Comparison of ENCODE assay signal across 9 cellular contexts in genomic region chrX:81202989-81203388, GRCh38. TPM values are rescaled to one million over a fixed set of nuclear protein-coding genes. Genes with fewer than 3 reads are reported as not detected.
DNase-seq lines count a peak whose midpoint lies in the region; ATAC-seq, FAIRE-seq and TF ChIP-seq lines count a peak whose summit lies in the region.
"Had no signal": no experiment of that assay in that cellular context is flagged by ENCODE, and none has a peak within 500 bp of the region (broad histone marks: within the 10 kb centered on the region; RNA-seq: fewer than 3 reads in every experiment).

No MANE protein-coding gene starts in this region.

- no peak for ATAC-seq in HepG2
- ATAC-seq in upper lobe of left lung (ENCODE audit: low FRiP score in 2 of 2) = no peak
- ATAC-seq in HG03565 (IDR thresholded peaks at IDR 0.05; ENCODE audit: unreplicated experiment) = no peak

- no peak overlapping the region for H2AFZ ChIP-seq in HepG2 (ENCODE audit: low read length)

- no peaks in the 10 kb centered on the region for H3K79me2 ChIP-seq in HepG2 (ENCODE audit: insufficient read depth, low read length)

- H3K4me1 ChIP-seq in HepG2 (ENCODE audit: insufficient read depth, low read length) (no peaks in the 10 kb centered on the region), upper lobe of left lung (no peaks in the 10 kb centered on the region)

- H3K9me3 ChIP-seq in HepG2 (ENCODE audit: low read length) (no peaks in the 10 kb centered on the region), upper lobe of left lung (no peaks in the 10 kb centered on the region)

- peak overlapping the region; percentile 94 for H3K4me3 Mint-ChIP-seq in activated naive CD4-positive, alpha-beta T cell treated with anti-CD3 and anti-CD28 coated beads, Interleukin-2, amount 50 U/mL, for 24 hours

- H3K27ac ChIP-seq in HepG2 (ENCODE audit: extremely low read length, insufficient read depth, low read length) (no peak overlapping the region), upper lobe of left lung (peak overlapping the region; percentile 80 to 86 (median 80))

- CTCF ChIA-PET in HepG2 (lab: Yijun Ruan, JAX; ENCODE audit: low intra/inter-chr PET ratio, low total read pairs) = no interaction called here

- peak overlapping the region; percentile 96 for H3K27ac Mint-ChIP-seq in activated naive CD4-positive, alpha-beta T cell treated with anti-CD3 and anti-CD28 coated beads, Interleukin-2, amount 50 U/mL, for 24 hours

- TF ChIP-seq EP300 in HepG2 (IDR thresholded peaks at IDR 0.05; ENCODE audit: low read depth in 2 of 2, low read length in 2 of 2) = no peak
- no peak for TF ChIP-seq EP300 in HepG2 (CRISPR knock-in tag; IDR thresholded peaks at IDR 0.05; ENCODE audit: borderline replicate concordance)
- no peak for TF ChIP-seq EP300 in upper lobe of left lung (IDR thresholded peaks at IDR 0.05)

- no peak overlapping the region for H3K9ac ChIP-seq in HepG2 (ENCODE audit: insufficient read depth, low read depth, low read length)

- no TSS peak for BruUV-seq in HepG2 (replicated peaks; lab: Mats Ljungman, UMichigan)

- H3K4me1 Mint-ChIP-seq in activated naive CD4-positive, alpha-beta T cell treated with anti-CD3 and anti-CD28 coated beads, Interleukin-2, amount 50 U/mL, for 24 hours = peaks cover 63% of the 10 kb centered on the region

- no peak for TF ChIP-seq RAD21 in HepG2 (CRISPR knock-in tag; IDR thresholded peaks at IDR 0.05)

- H3K4me3 ChIP-seq in astrocyte of the cerebellum (ENCODE audit: low read depth, low read length) (peak overlapping the region; percentile 59), HepG2 (replicated peaks in 1 of 3; ENCODE audit: insufficient read depth in 1 of 3, low read depth in 2 of 3, low read length in 3 of 3) (no peak overlapping the region; a peak in 1 of 6 replicates), upper lobe of left lung (peak overlapping the region in 3 of 4 donors; percentile 49 to 64 (median 53))

- H4K20me1 ChIP-seq in HepG2 (ENCODE audit: insufficient read depth, low read length) = no peaks in the 10 kb centered on the region

- no peak for FAIRE-seq in HepG2 (lab: Jason Lieb, UNC)

- no peak for DNase-seq in activated naive CD4-positive, alpha-beta T cell treated with Interleukin-2 at 50 U/mL for 16 hours
- no peak for DNase-seq in astrocyte of the cerebellum (ENCODE audit: low read depth)
- no peak for DNase-seq in HepG2 (ENCODE audit: low spot score)
- no peak for DNase-seq in upper lobe of left lung
- DNase-seq in Kasumi-1 (lab: John Stamatoyannopoulos, UW) = no peak
- DNase-seq in UCSD-AML1 (lab: John Stamatoyannopoulos, UW; ENCODE audit: unreplicated experiment) = no peak
- DNase-seq: GDM1 had no signal

- H3K9me3 Mint-ChIP-seq in activated naive CD4-positive, alpha-beta T cell treated with anti-CD3 and anti-CD28 coated beads, Interleukin-2, amount 50 U/mL, for 24 hours = no peaks in the 10 kb centered on the region

- TF ChIP-seq CTCF in astrocyte of the cerebellum (IDR thresholded peaks at IDR 0.05; ENCODE audit: low read depth, low read length, missing control alignments) (no peak), HepG2 (CRISPR knock-in tag; IDR thresholded peaks at IDR 0.05) (no peak), upper lobe of left lung (IDR thresholded peaks at IDR 0.05) (no peak)

- 65% methylated on average over 1 of the region's 1 CpG for WGBS in HepG2 (ENCODE audit: low lambda C conversion rate)
- WGBS in upper lobe of left lung, 2 donors = 9 to 11% methylated on average over 1 of the region's 1 CpG

- POLR2A ChIA-PET in HepG2 (lab: Yijun Ruan, JAX) = no interaction called here

- no peaks in the 10 kb centered on the region for H3K36me3 ChIP-seq in HepG2 (replicated peaks in 1 of 2; ENCODE audit: control insufficient read depth in 1 of 2, insufficient read depth in 2 of 2, low read length in 2 of 2)
- no peaks in the 10 kb centered on the region for H3K36me3 ChIP-seq in upper lobe of left lung

- no peaks in the 10 kb centered on the region for H3K27me3 ChIP-seq in HepG2 (ENCODE audit: control insufficient read depth in 1 of 2, insufficient read depth in 2 of 2, low read length in 2 of 2)
- no peaks in the 10 kb centered on the region for H3K27me3 ChIP-seq in upper lobe of left lung

- peak overlapping the region; percentile 67; the same call in 1 of the 2 replicates for H3K4me2 ChIP-seq in HepG2 (ENCODE audit: low read depth, low read length)

- no peaks in the 10 kb centered on the region for H3K27me3 Mint-ChIP-seq in activated naive CD4-positive, alpha-beta T cell treated with anti-CD3 and anti-CD28 coated beads, Interleukin-2, amount 50 U/mL, for 24 hours

- H3K36me3 Mint-ChIP-seq in activated naive CD4-positive, alpha-beta T cell treated with anti-CD3 and anti-CD28 coated beads, Interleukin-2, amount 50 U/mL, for 24 hours = peaks cover 7% of the 10 kb centered on the region

- TF ChIP-seq POLR2A in HepG2 (IDR thresholded peaks at IDR 0.05; ENCODE audit: insufficient read depth in 1 of 2, low read depth in 2 of 2, low read length in 2 of 2) (no peak), upper lobe of left lung (IDR thresholded peaks at IDR 0.05) (no peak)

- in situ Hi-C loops in astrocyte of the cerebellum (cut with HindIII; ENCODE audit: low sequenced_read_pairs) = no loop called here
- in situ Hi-C loops in HepG2 (cut with HindIII; ENCODE audit: extremely low pct_ligation_motif_present, low pct_unique_long_range_greater_than_20kb) = no loop called here

- intact Hi-C loops in HepG2 (cut with micrococcal nuclease; ENCODE audit: unreplicated experiment) = loop anchor here (10.0 kb wide), 1 partner anchor 388 kb away; no protein-coding TSS in a partner anchor

RNA-seq across cellular contexts. Expression of gene SH3BGRL, which starts 1.1 kb away (rescaled TPM):
- total RNA-seq in HepG2 (2016; rRNA removed; fragmentation: Illumina TruSeq; extraction: Trizol) = 8.9 and 17.9 TPM in 2 replicates
- total RNA-seq in HepG2 (2016; cell fraction: cytosol; rRNA removed; fragmentation: Illumina TruSeq; extraction: Trizol; ENCODE audit: low read depth) = 1.5 and 1.6 TPM in 2 replicates
- total RNA-seq in HepG2 (2016; cell fraction: insoluble cytoplasmic fraction; rRNA removed; fragmentation: Illumina TruSeq; extraction: Trizol) = 11.5 and 14.9 TPM in 2 replicates
- total RNA-seq in HepG2 (2016; cell fraction: membrane; rRNA removed; fragmentation: Illumina TruSeq; extraction: Trizol) = 4.4 and 4.8 TPM in 2 replicates
- 5.1 and 5.7 TPM in 2 replicates for total RNA-seq in HepG2 (2016; cell fraction: nucleus; rRNA removed; fragmentation: Illumina TruSeq; extraction: Trizol)
- 8.2 and 11.4 TPM in 2 replicates for polyA plus RNA-seq in HepG2 (2011; rRNA removed)
- polyA plus RNA-seq in HepG2 (2011; cell fraction: cytosol; rRNA removed) = 5.9 and 9.1 TPM in 2 replicates
- 1.4 and 2.3 TPM in 2 replicates for polyA plus RNA-seq in HepG2 (2011; cell fraction: nucleus; rRNA removed)
- 7.6 and 12.1 TPM in 2 replicates for polyA plus RNA-seq in HepG2 (2012)
- polyA plus RNA-seq in HepG2 (2016; cell fraction: cytosol; fragmentation: Illumina TruSeq; extraction: Trizol; ENCODE audit: low read depth) = 3.5 and 3.7 TPM in 2 replicates
- 28.6 and 34.1 TPM in 2 replicates for polyA plus RNA-seq in HepG2 (2016; cell fraction: insoluble cytoplasmic fraction; fragmentation: Illumina TruSeq; extraction: Trizol; ENCODE audit: low read depth)
- polyA plus RNA-seq in HepG2 (2016; cell fraction: membrane; fragmentation: Illumina TruSeq; extraction: Trizol; ENCODE audit: low read depth) = 5.9 and 6.1 TPM in 2 replicates
- polyA plus RNA-seq in HepG2 (2016; cell fraction: nucleus; fragmentation: Illumina TruSeq; extraction: Trizol; ENCODE audit: insufficient read depth, low read depth) = 9.2 and 10.9 TPM in 2 replicates
- 3.0 and 10.1 TPM in 2 replicates for polyA minus RNA-seq in HepG2 (2011; rRNA and poly(A)+ RNA removed; ENCODE audit: low replicate concordance)
- 5.7 and 6.5 TPM in 2 replicates for polyA minus RNA-seq in HepG2 (2011; cell fraction: cytosol; rRNA and poly(A)+ RNA removed)
- 4.9 and 6.2 TPM in 2 replicates for polyA minus RNA-seq in HepG2 (2011; cell fraction: nucleus; rRNA and poly(A)+ RNA removed)
- 100 to 1,000 TPM in 4 of 6 donors, 10 to 100 TPM in 2; 51.4 to 155 (median 127) TPM for total RNA-seq in upper lobe of left lung

RNA-seq across cellular contexts. Expression of gene HMGN5, which starts 1.3 kb away (rescaled TPM):
- 0.24 and 0.36 TPM in 2 replicates for total RNA-seq in HepG2 (2016; rRNA removed; fragmentation: Illumina TruSeq; extraction: Trizol)
- not detected in 2 replicates for total RNA-seq in HepG2 (2016; cell fraction: cytosol; rRNA removed; fragmentation: Illumina TruSeq; extraction: Trizol; ENCODE audit: low read depth)
- 0.24 TPM in 1 of 2 replicates, not detected in the other for total RNA-seq in HepG2 (2016; cell fraction: insoluble cytoplasmic fraction; rRNA removed; fragmentation: Illumina TruSeq; extraction: Trizol)
- total RNA-seq in HepG2 (2016; cell fraction: membrane; rRNA removed; fragmentation: Illumina TruSeq; extraction: Trizol) = 0.19 and 0.41 TPM in 2 replicates
- total RNA-seq in HepG2 (2016; cell fraction: nucleus; rRNA removed; fragmentation: Illumina TruSeq; extraction: Trizol) = 0.22 TPM in 1 of 2 replicates, not detected in the other
- polyA plus RNA-seq in HepG2 (2011; rRNA removed) = 0.31 and 0.44 TPM in 2 replicates
- polyA plus RNA-seq in HepG2 (2011; cell fraction: cytosol; rRNA removed) = 0.16 and 0.35 TPM in 2 replicates
- polyA plus RNA-seq in HepG2 (2011; cell fraction: nucleus; rRNA removed) = 0.09 TPM in 1 of 2 replicates, not detected in the other
- 0.37 and 1.4 TPM in 2 replicates for polyA plus RNA-seq in HepG2 (2012)
- polyA plus RNA-seq in HepG2 (2016; cell fraction: cytosol; fragmentation: Illumina TruSeq; extraction: Trizol; ENCODE audit: low read depth) = 0.07 TPM in 1 of 2 replicates, not detected in the other
- polyA plus RNA-seq in HepG2 (2016; cell fraction: insoluble cytoplasmic fraction; fragmentation: Illumina TruSeq; extraction: Trizol; ENCODE audit: low read depth) = 1.2 and 1.9 TPM in 2 replicates
- polyA plus RNA-seq in HepG2 (2016; cell fraction: membrane; fragmentation: Illumina TruSeq; extraction: Trizol; ENCODE audit: low read depth) = 0.33 TPM in 1 of 2 replicates, not detected in the other
- 1.1 and 1.2 TPM in 2 replicates for polyA plus RNA-seq in HepG2 (2016; cell fraction: nucleus; fragmentation: Illumina TruSeq; extraction: Trizol; ENCODE audit: insufficient read depth, low read depth)
- polyA minus RNA-seq in HepG2 (2011; rRNA and poly(A)+ RNA removed; ENCODE audit: low replicate concordance) = 4.7 TPM in 1 of 2 replicates, not detected in the other
- polyA minus RNA-seq in HepG2 (2011; cell fraction: cytosol; rRNA and poly(A)+ RNA removed) = not detected in 2 replicates
- polyA minus RNA-seq in HepG2 (2011; cell fraction: nucleus; rRNA and poly(A)+ RNA removed) = 0.75 and 0.77 TPM in 2 replicates
- 1 to 10 TPM in 5 of 6 donors, not detected in 1; 2.2 to 8.9 (median 5.8) TPM for total RNA-seq in upper lobe of left lung

Comparison
In these comparisons a context has a peak if more than half of its experiments do, and no peak if none do; other contexts are left out.
1. H3K4me3 ChIP-seq: peak in astrocyte of the cerebellum (single experiment) and upper lobe of left lung (3 of 4); none in HepG2 (0 of 3).